13 cellular contexts compared by ENCODE assay signal in the genomic region with DNA sequence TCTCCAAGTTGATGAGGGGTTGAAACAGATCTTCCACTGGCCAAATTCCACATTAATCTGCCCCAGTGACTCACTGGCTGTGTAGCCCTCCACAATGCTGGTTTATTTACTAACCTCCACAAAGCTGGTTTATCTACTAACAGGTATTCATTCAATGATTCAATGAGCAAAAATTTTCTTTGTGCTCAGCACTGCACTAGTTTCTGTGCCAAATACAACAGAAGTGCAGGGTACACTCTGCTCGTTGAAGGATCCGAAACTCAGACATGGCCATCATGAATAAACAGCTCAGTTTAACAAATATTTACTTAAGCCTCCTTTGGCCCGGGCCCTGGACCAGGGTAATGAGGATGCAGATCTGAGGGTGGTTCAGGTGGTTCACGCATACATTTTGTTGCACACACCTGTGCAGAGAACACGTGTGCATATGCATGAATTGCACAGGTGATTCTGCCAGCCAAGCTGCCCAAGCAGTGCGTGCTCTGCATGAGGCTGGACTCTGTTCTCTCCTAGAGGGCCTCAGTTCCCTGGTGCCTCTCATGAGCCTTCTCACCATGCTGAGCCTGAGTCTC.
DNase-seq lines count a peak whose midpoint lies in the region; FAIRE-seq and TF ChIP-seq lines count a peak whose summit lies in the region.
"Had no signal": no experiment of that assay in that cellular context is flagged by ENCODE, and none has a peak within 500 bp of the region (broad histone marks: within the 10 kb centered on the region; RNA-seq: fewer than 3 reads in every experiment).

No MANE protein-coding gene starts in this region.

- H3K9me3 Mint-ChIP-seq in CD14-positive monocyte (no peaks in the 10 kb centered on the region), H9 (no peaks in the 10 kb centered on the region)
- H3K9me3 Mint-ChIP-seq: activated T-cell treated with anti-CD3 and anti-CD28 coated beads, Interleukin-2, amount 50 U/mL, for 24 hours; dendritic cell treated with granulocyte-macrophage colony-stimulating factor and Interleukin-4, amounts not matched to agents 40 ng/mL and 50 ng/mL, for 4 days had no signal

- H3K4me2 ChIP-seq in H9 (ENCODE audit: insufficient read depth, insufficient read length, low read length) = no peak overlapping the region

- 6 to 52% (median 30%) methylated on average over 6 of the region's 6 CpGs for WGBS in small intestine, 3 donors
- WGBS in H9 (ENCODE audit: extremely low coverage, insufficient read length, low lambda C conversion rate) = no CpG with 5 or more reads among the region's 6 CpGs

- H3K4me1 ChIP-seq in small intestine (ENCODE audit: control insufficient read depth in 2 of 2, insufficient read depth in 1 of 2, low read depth in 1 of 2, low read length in 1 of 2) = peaks cover 0 to 2% of the 10 kb centered on the region in 2 donors
- H3K4me1 ChIP-seq in H9 (ENCODE audit: insufficient read depth, low read length) = no peaks in the 10 kb centered on the region
- H3K4me1 ChIP-seq: parathyroid adenoma had no signal

- no peaks in the 10 kb centered on the region for H3K79me2 ChIP-seq in H9 (ENCODE audit: insufficient read depth, low read length)
- H3K79me2 ChIP-seq: parathyroid adenoma had no signal

- no peak overlapping the region for H4K91ac ChIP-seq in H9 (ENCODE audit: insufficient read length, low read depth, low read length)

- H3K14ac ChIP-seq in H9 (ENCODE audit: insufficient read depth, low read length) = no peak overlapping the region

- H2BK5ac ChIP-seq in H9 (ENCODE audit: insufficient read length, low read length) = no peak overlapping the region

- H2AK5ac ChIP-seq in H9 (ENCODE audit: insufficient read length, low read length) = no peak overlapping the region

- peaks cover 6% of the 10 kb centered on the region for H3K4me1 Mint-ChIP-seq in CD14-positive monocyte
- H3K4me1 Mint-ChIP-seq in H9 = no peaks in the 10 kb centered on the region

- no peak overlapping the region for H3K4ac ChIP-seq in H9 (ENCODE audit: low read depth, low read length)

- TF ChIP-seq CTCF in fibroblast of pulmonary artery (IDR thresholded peaks at IDR 0.05; ENCODE audit: low read length, missing control alignments) (no peak), CD14-positive monocyte (IDR thresholded peaks at IDR 0.05) (no peak), H9 (conservative IDR thresholded peaks at IDR 0.05) (no peak)

- intact Hi-C loops in CD14-positive monocyte (cut with micrococcal nuclease) = no loop called here

- H2BK20ac ChIP-seq in H9 (ENCODE audit: low read depth, low read length, poor library complexity, severe bottlenecking) = no peak overlapping the region

- no peak overlapping the region for H3K56ac ChIP-seq in H9 (ENCODE audit: insufficient read length, low read depth, low read length)

- no peak for FAIRE-seq in small intestine (lab: Jason Lieb, UNC)
- FAIRE-seq: K562, TTC549 had no signal

- H3K27ac Mint-ChIP-seq in CD14-positive monocyte (no peak overlapping the region), H9 (no peak overlapping the region)
- H3K27ac Mint-ChIP-seq: activated T-cell treated with anti-CD3 and anti-CD28 coated beads, Interleukin-2, amount 50 U/mL, for 24 hours; dendritic cell treated with granulocyte-macrophage colony-stimulating factor and Interleukin-4, amounts not matched to agents 40 ng/mL and 50 ng/mL, for 4 days had no signal

- H3K27me3 Mint-ChIP-seq in CD14-positive monocyte (ENCODE audit: low read depth in 3 of 3) (peaks cover 0 to 9% (median 0%) of the 10 kb centered on the region in 3 donors), H9 (ENCODE audit: low read depth) (no peaks in the 10 kb centered on the region)
- H3K27me3 Mint-ChIP-seq: activated T-cell treated with anti-CD3 and anti-CD28 coated beads, Interleukin-2, amount 50 U/mL, for 24 hours had no signal

- H3K27ac ChIP-seq in small intestine (ENCODE audit: low read depth in 1 of 2, low read length in 1 of 2) (no peak overlapping the region), H9 (ENCODE audit: insufficient read length, low read depth, low read length) (no peak overlapping the region)
- H3K27ac ChIP-seq: parathyroid adenoma had no signal

- no peak overlapping the region for H2BK12ac ChIP-seq in H9 (ENCODE audit: insufficient read length, low read depth, low read length)

- H4K5ac ChIP-seq in H9 (ENCODE audit: insufficient read length, low read depth, low read length) = no peak overlapping the region

- H3K4me3 Mint-ChIP-seq in CD14-positive monocyte (no peak overlapping the region), H9 (no peak overlapping the region)
- H3K4me3 Mint-ChIP-seq: activated T-cell treated with anti-CD3 and anti-CD28 coated beads, Interleukin-2, amount 50 U/mL, for 24 hours; dendritic cell treated with granulocyte-macrophage colony-stimulating factor and Interleukin-4, amounts not matched to agents 40 ng/mL and 50 ng/mL, for 4 days had no signal

- no peak overlapping the region for H3K9ac ChIP-seq in H9 (ENCODE audit: extremely low read depth, insufficient read length, low read length)
- H3K9ac ChIP-seq: parathyroid adenoma had no signal

- no peaks in the 10 kb centered on the region for H4K20me1 ChIP-seq in H9 (ENCODE audit: control insufficient read depth, insufficient read depth, insufficient read length)

- H3K36me3 Mint-ChIP-seq in CD14-positive monocyte (no peaks in the 10 kb centered on the region), H9 (ENCODE audit: insufficient read depth in 1 of 3, low read depth in 3 of 3) (peaks cover 25 to 58% (median 57%) of the 10 kb centered on the region in 3 experiments)

- no peaks in the 10 kb centered on the region for H3K36me3 ChIP-seq in small intestine (ENCODE audit: control insufficient read depth in 2 of 2, insufficient read depth in 2 of 2, low read length in 2 of 2)

- no peaks in the 10 kb centered on the region for H3K9me3 ChIP-seq in small intestine (ENCODE audit: control insufficient read depth, low read depth)
- no peaks in the 10 kb centered on the region for H3K9me3 ChIP-seq in H9 (ENCODE audit: control insufficient read depth, low read depth, low read length)

- no peak overlapping the region for H3K23ac ChIP-seq in H9 (ENCODE audit: insufficient read length, low read depth, low read length)

- H3K23me2 ChIP-seq in H9 (ENCODE audit: insufficient read length, low read depth, low read length, poor library complexity, severe bottlenecking) = no peaks in the 10 kb centered on the region

- H2BK120ac ChIP-seq in H9 (ENCODE audit: low read depth, low read length, poor library complexity, severe bottlenecking) = no peak overlapping the region

- no peak overlapping the region for H3K18ac ChIP-seq in H9 (ENCODE audit: insufficient read length, low read depth, low read length)

- H2AFZ ChIP-seq in H9 (ENCODE audit: low read length) = no peak overlapping the region
- H2AFZ ChIP-seq: parathyroid adenoma had no signal

- H3T11ph ChIP-seq in H9 (ENCODE audit: low read length) = no peak overlapping the region

- H3K4me3 ChIP-seq in fibroblast of pulmonary artery (replicated peaks; ENCODE audit: low read depth, low read length) (no peak overlapping the region), small intestine (ENCODE audit: low read depth in 1 of 2, low read length in 2 of 2) (no peak overlapping the region)
- H3K4me3 ChIP-seq: K562 had no signal

- no peaks in the 10 kb centered on the region for H3K79me1 ChIP-seq in H9 (ENCODE audit: insufficient read depth, low read depth, low read length, poor library complexity, severe bottlenecking)

- no peak overlapping the region for H4K8ac ChIP-seq in H9 (replicated peaks; ENCODE audit: insufficient read length, low read depth, low read length)

- no peak overlapping the region for H2BK15ac ChIP-seq in H9 (ENCODE audit: low read depth, low read length)

- H3K27me3 ChIP-seq in small intestine (ENCODE audit: control insufficient read depth in 2 of 2, insufficient read depth in 2 of 2, low read length in 2 of 2) (no peaks in the 10 kb centered on the region), H9 (ENCODE audit: insufficient read depth, low read length) (no peaks in the 10 kb centered on the region)

- peak; percentile 39 for DNase-seq in HuH-7.5 (ENCODE audit: low spot score)
- peak; percentile 6 for DNase-seq in RPMI8226
- DNase-seq in fibroblast of pulmonary artery (ENCODE audit: low read depth) = peak; percentile 64
- DNase-seq in small intestine = peak; percentile 76
- no peak for DNase-seq in CD14-positive monocyte (ENCODE audit: low spot score)
- DNase-seq in H9 = no peak
- DNase-seq in NCI-H1436 (lab: John Stamatoyannopoulos, UW) = no peak
- DNase-seq in KG1 (lab: John Stamatoyannopoulos, UW) = no peak
- DNase-seq: activated T-cell treated with anti-CD3 and anti-CD28 coated beads, Interleukin-2, amount 50 U/mL, for 24 hours had no signal

Comparison
In these comparisons a context has a peak if more than half of its experiments do, and no peak if none do; other contexts are left out.
1. DNase-seq: peak in HuH-7.5 (single experiment), RPMI8226 (single experiment), fibroblast of pulmonary artery (single experiment) and small intestine (single experiment); none in CD14-positive monocyte (single experiment), H9 (single experiment), NCI-H1436 (single experiment) and KG1 (single experiment).